14 cellular contexts compared by ENCODE assay signal in genomic region chr20:49872056-49872455, GRCh38.
"Had no signal": no experiment of that assay in that cellular context is flagged by ENCODE, and none has a peak within 500 bp of the region (broad histone marks: within the 10 kb centered on the region; RNA-seq: fewer than 3 reads in every experiment).

No MANE protein-coding gene starts in this region.

- DNase-seq: activated CD4-positive, alpha-beta T cell treated with anti-CD3 and anti-CD28 coated beads, Interleukin-2, amount 50 U/mL, for 1 hour; activated CD8-positive, alpha-beta T cell treated with anti-CD3 and anti-CD28 coated beads, Interleukin-2, amount 10 ng/mL, durations not matched to agents 7 days and 5 days; activated gamma-delta T cell treated with Interleukin-2 at 50 U/mL for 16 hours; anterior cingulate cortex; body of pancreas; effector CD4-positive, alpha-beta T cell; foreskin melanocyte; immature natural killer cell; kidney glomerular epithelial cell; left ventricle myocardium inferior; retina; stimulated activated CD4-positive, alpha-beta T cell treated with anti-CD3 and anti-CD28 coated beads, Interleukin-4, amount 100 ng/mL, for 4 hours; thyroid gland had no signal

- H3K4me3 ChIP-seq: body of pancreas, left ventricle myocardium inferior, thyroid gland had no signal

- H3K27me3 ChIP-seq: body of pancreas, thyroid gland had no signal

- H3K27ac ChIP-seq: body of pancreas, left ventricle myocardium inferior, thyroid gland, VCaP had no signal
